8 cellular contexts compared by ENCODE assay signal in the genomic region with DNA sequence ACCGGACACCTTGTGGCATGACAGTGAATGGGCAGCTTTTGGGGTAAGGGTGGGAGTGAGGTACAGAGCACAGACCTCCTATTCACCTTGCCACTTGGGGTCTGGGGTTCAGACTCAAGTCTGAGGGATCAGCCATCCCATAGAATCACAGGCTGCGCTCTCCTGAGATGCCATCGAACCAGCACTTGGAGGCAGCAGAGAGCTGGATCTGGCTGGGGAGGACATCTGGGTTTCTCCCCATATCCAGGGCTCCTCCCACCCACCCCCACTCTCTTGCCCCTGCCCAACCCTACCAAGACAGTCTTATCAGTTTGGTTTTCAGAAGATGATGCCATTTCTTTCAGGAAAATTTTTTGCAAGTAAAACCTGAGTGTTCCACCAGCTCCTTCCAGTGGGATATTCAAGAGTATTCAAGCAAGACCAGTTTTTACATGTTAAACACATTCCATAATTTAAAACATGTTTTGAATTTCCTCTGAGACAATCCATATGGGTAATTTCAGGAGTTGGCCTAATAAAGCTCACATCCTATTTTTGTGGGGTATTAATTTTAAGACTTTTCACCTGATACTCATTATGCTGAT. TPM values are rescaled to one million over a fixed set of nuclear protein-coding genes. Genes with fewer than 3 reads are reported as not detected.
DNase-seq lines count a peak whose midpoint lies in the region; ATAC-seq, FAIRE-seq and TF ChIP-seq lines count a peak whose summit lies in the region.
"Had no signal": no experiment of that assay in that cellular context is flagged by ENCODE, and none has a peak within 500 bp of the region (broad histone marks: within the 10 kb centered on the region; RNA-seq: fewer than 3 reads in every experiment).

No MANE protein-coding gene starts in this region.

- H3K4me3 Mint-ChIP-seq in stimulated activated memory B cell treated with anti-CD40 and anti-IgM and Interleukin-4, amounts not matched to agents 10 μg/mL and 1 μg/mL and 100 μg/mL, for 72 hours: no peak overlapping the region
- H3K4me3 Mint-ChIP-seq: activated naive CD8-positive, alpha-beta T cell had no signal

- TF ChIP-seq POLR2A in Peyer's patch (IDR thresholded peaks at IDR 0.05): no peak

- no peaks in the 10 kb centered on the region for H3K27me3 ChIP-seq in Peyer's patch
- H3K27me3 ChIP-seq in bronchial epithelial cell (ENCODE audit: control insufficient read depth, insufficient read depth, low read length): no peaks in the 10 kb centered on the region
- H3K27me3 ChIP-seq in kidney epithelial cell (ENCODE audit: control insufficient read depth, insufficient read depth, low read length): no peaks in the 10 kb centered on the region

- H3K36me3 Mint-ChIP-seq in stimulated activated memory B cell treated with anti-CD40 and anti-IgM and Interleukin-4, amounts not matched to agents 10 μg/mL and 1 μg/mL and 100 μg/mL, for 72 hours: no peaks in the 10 kb centered on the region
- H3K36me3 Mint-ChIP-seq: activated naive CD8-positive, alpha-beta T cell had no signal

- no peak overlapping the region for H3K27ac ChIP-seq in Peyer's patch

- FAIRE-seq in bronchial epithelial cell (lab: Jason Lieb, UNC): no peak

- TF ChIP-seq CTCF in Peyer's patch (IDR thresholded peaks at IDR 0.05) (peak in 5 of 6 experiments; percentile 15 to 47 (median 41)), bronchial epithelial cell (IDR thresholded peaks at IDR 0.05; ENCODE audit: insufficient read depth, low read length, severe bottlenecking) (peak; percentile 81), kidney epithelial cell (IDR thresholded peaks at IDR 0.05; ENCODE audit: insufficient read depth, low read length, poor library complexity, severe bottlenecking) (peak; percentile 81)

- H3K4me3 ChIP-seq in Peyer's patch: no peak overlapping the region
- H3K4me3 ChIP-seq in bronchial epithelial cell (ENCODE audit: low read depth, low read length): no peak overlapping the region
- no peak overlapping the region for H3K4me3 ChIP-seq in kidney epithelial cell (ENCODE audit: low read depth, low read length)

- peak; percentile 64 for ATAC-seq in stimulated activated memory B cell treated with anti-CD40 and anti-IgM and Interleukin-4, amounts not matched to agents 10 μg/mL and 1 μg/mL and 100 μg/mL, for 72 hours
- no peak for ATAC-seq in GM21717 (IDR thresholded peaks at IDR 0.05; ENCODE audit: unreplicated experiment)

- H3K36me3 ChIP-seq in Peyer's patch (no peaks in the 10 kb centered on the region), bronchial epithelial cell (ENCODE audit: control insufficient read depth, insufficient read depth, low read length) (no peaks in the 10 kb centered on the region), kidney epithelial cell (ENCODE audit: control insufficient read depth, insufficient read depth, low read length) (no peaks in the 10 kb centered on the region)

- peaks cover 2% of the 10 kb centered on the region for H3K9me3 Mint-ChIP-seq in stimulated activated memory B cell treated with anti-CD40 and anti-IgM and Interleukin-4, amounts not matched to agents 10 μg/mL and 1 μg/mL and 100 μg/mL, for 72 hours

- H3K4me1 Mint-ChIP-seq in stimulated activated memory B cell treated with anti-CD40 and anti-IgM and Interleukin-4, amounts not matched to agents 10 μg/mL and 1 μg/mL and 100 μg/mL, for 72 hours: peaks cover 2% of the 10 kb centered on the region

- no peaks in the 10 kb centered on the region for H3K9me3 ChIP-seq in Peyer's patch

- H3K27ac Mint-ChIP-seq in stimulated activated memory B cell treated with anti-CD40 and anti-IgM and Interleukin-4, amounts not matched to agents 10 μg/mL and 1 μg/mL and 100 μg/mL, for 72 hours: no peak overlapping the region
- H3K27ac Mint-ChIP-seq: activated naive CD8-positive, alpha-beta T cell had no signal

- H3K4me1 ChIP-seq in Peyer's patch: no peaks in the 10 kb centered on the region

- DNase-seq in EL (peak; percentile 66), HK-2 (ENCODE audit: unreplicated experiment) (peak; percentile 37), Peyer's patch (no peak), bronchial epithelial cell (ENCODE audit: low read depth) (peak; percentile 55), kidney epithelial cell (ENCODE audit: low read depth) (no peak)

- no peaks in the 10 kb centered on the region for H3K27me3 Mint-ChIP-seq in stimulated activated memory B cell treated with anti-CD40 and anti-IgM and Interleukin-4, amounts not matched to agents 10 μg/mL and 1 μg/mL and 100 μg/mL, for 72 hours
- H3K27me3 Mint-ChIP-seq: activated naive CD8-positive, alpha-beta T cell had no signal

RNA-seq across cellular contexts. Expression of gene TEX44, which starts 29.2 kb away (rescaled TPM):
- total RNA-seq in Peyer's patch (not detected), bronchial epithelial cell (not detected in 2 replicates), kidney epithelial cell (not detected in 2 replicates)

RNA-seq across cellular contexts. Expression of gene NMUR1, which starts 33.2 kb away (rescaled TPM):
- 1 to 10 TPM in 1 of 4 donors, under 1 TPM in 2, not detected in 1; 0.53 to 3.1 (median 0.80) TPM for total RNA-seq in Peyer's patch
- not detected in 2 replicates for total RNA-seq in bronchial epithelial cell
- total RNA-seq in kidney epithelial cell: not detected in 2 replicates

Comparison
In these comparisons a context has a peak if more than half of its experiments do, and no peak if none do; other contexts are left out.
1. DNase-seq: peak in EL (single experiment), HK-2 (single experiment) and bronchial epithelial cell (single experiment); none in Peyer's patch (0 of 3) and kidney epithelial cell (single experiment).
2. Peak in every context shown above with its lines, with median percentiles within 50 percentile points of each other: CTCF ChIP-seq.